In the genomic region with DNA sequence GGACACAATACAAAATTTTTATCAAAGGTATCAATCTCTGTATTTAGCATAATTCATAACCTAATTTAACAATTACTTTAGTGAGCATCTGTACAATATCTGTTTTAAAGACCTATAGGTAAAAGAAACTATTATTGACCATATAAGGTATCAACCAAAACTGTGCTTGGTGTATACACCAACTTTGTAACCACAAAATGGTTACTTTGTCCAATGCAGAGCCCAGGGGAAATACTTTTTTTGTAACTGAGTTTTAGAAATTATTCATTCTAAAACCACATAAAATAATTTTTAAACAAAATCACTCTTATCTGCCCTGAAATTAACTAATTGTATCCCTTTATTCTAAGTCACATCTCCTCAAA, we compare ENCODE assay signal across 11 cellular contexts.
A peak's percentile ranks its signal among the peaks of the same experiment; 100 is the strongest.
DNase-seq lines count a peak whose midpoint lies in the region; ATAC-seq, FAIRE-seq and TF ChIP-seq lines count a peak whose summit lies in the region.
"Had no signal": no experiment of that assay in that cellular context is flagged by ENCODE, and none has a peak within 500 bp of the region (broad histone marks: within the 10 kb centered on the region; RNA-seq: fewer than 3 reads in every experiment).

No MANE protein-coding gene starts in this region.

- DNase-seq in NCI-H2196 (lab: John Stamatoyannopoulos, UW; ENCODE audit: unreplicated experiment) (no peak), kidney glomerular epithelial cell (lab: John Stamatoyannopoulos, UW) (no peak), DMS114 treated with DMSO at 0.1 percent for 48 hours (lab: John Stamatoyannopoulos, UW; ENCODE audit: unreplicated experiment) (no peak), H54 (ENCODE audit: insufficient read length, low spot score) (no peak)
- DNase-seq: foreskin fibroblast, IMR-90 had no signal

- peak overlapping the region; percentile 43 for H3K27ac ChIP-seq in muscle layer of duodenum (ENCODE audit: low read length)

- no peaks in the 10 kb centered on the region for H3K36me3 ChIP-seq in muscle layer of duodenum (ENCODE audit: control insufficient read depth in 1 of 2, insufficient read depth in 2 of 2, low read length in 2 of 2)
- H3K36me3 ChIP-seq: tibial nerve had no signal

- no peak for TF ChIP-seq POLR2A in GM18505 (IDR thresholded peaks at IDR 0.05; ENCODE audit: borderline replicate concordance, extremely low read depth, insufficient read depth, insufficient read length)
- no peak for TF ChIP-seq POLR2A in H54 (IDR thresholded peaks at IDR 0.05; ENCODE audit: low read depth, low read length)

- ATAC-seq in GM18505 (IDR thresholded peaks at IDR 0.05; ENCODE audit: unreplicated experiment) (peak; percentile 16), GM21619 (IDR thresholded peaks at IDR 0.05; ENCODE audit: unreplicated experiment) (peak; percentile 24), HG03460 (IDR thresholded peaks at IDR 0.05; ENCODE audit: unreplicated experiment) (peak; percentile 26)

- FAIRE-seq in H54 (lab: Jason Lieb, UNC): no peak

- H3K27me3 ChIP-seq in muscle layer of duodenum (ENCODE audit: low read depth, low read length): no peaks in the 10 kb centered on the region
- H3K27me3 ChIP-seq: tibial nerve had no signal

- no peak overlapping the region for H3K4me3 ChIP-seq in muscle layer of duodenum (ENCODE audit: low read depth in 1 of 2, low read length in 2 of 2)

- H3K4me1 ChIP-seq in muscle layer of duodenum (ENCODE audit: control insufficient read depth in 1 of 2, insufficient read depth in 2 of 2, low read length in 2 of 2): peaks cover 4 to 13% of the 10 kb centered on the region in 2 donors

- H3K9me3 ChIP-seq in muscle layer of duodenum (ENCODE audit: control insufficient read depth in 1 of 2, low read length in 2 of 2): no peaks in the 10 kb centered on the region
- H3K9me3 ChIP-seq: tibial nerve had no signal
